ENCODE assay signal across 9 cellular contexts in the genomic region with DNA sequence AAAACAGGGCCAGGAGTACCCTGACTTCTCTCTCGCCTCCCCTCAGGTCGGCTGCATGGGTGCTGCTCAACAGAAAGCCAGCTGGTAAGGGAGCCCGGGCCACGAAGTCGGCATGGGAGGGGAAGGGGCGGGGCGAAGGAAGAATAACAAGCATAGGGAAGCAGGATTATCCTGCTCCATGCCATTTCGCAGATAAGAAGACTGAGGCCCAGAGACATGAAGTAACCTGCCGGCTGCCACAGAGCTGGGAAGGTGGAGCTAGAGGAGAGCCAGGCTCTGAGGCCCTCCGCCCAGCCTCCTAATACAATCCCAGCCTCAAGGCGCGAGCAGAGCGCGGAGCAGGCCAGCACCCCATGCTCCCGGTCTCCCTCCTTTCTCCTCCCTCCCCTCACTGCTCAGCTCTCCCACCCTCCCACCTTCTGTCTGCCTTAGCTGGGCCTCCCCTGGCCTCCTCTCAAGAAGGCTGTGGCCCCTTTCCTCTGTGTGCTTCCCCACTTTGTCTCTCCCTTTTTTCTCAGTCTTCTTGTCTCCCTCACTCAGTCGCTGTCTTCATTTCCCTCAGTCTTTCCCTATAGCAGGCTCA. TPM values are rescaled to one million over a fixed set of nuclear protein-coding genes. Genes with fewer than 3 reads are reported as not detected.
A peak's percentile ranks its signal among the peaks of the same experiment; 100 is the strongest.
DNase-seq lines count a peak whose midpoint lies in the region; ATAC-seq, FAIRE-seq and TF ChIP-seq lines count a peak whose summit lies in the region.
"Had no signal": no experiment of that assay in that cellular context is flagged by ENCODE, and none has a peak within 500 bp of the region (broad histone marks: within the 10 kb centered on the region; RNA-seq: fewer than 3 reads in every experiment).

No MANE protein-coding gene starts in this region.

- H3K27ac Mint-ChIP-seq in IgD-negative memory B cell: peak overlapping the region; percentile 86 to 99 (median 92)
- peak overlapping the region; percentile 81 for H3K27ac Mint-ChIP-seq in central memory CD8-positive, alpha-beta T cell (ENCODE audit: low read depth)
- peak overlapping the region; percentile 86 for H3K27ac Mint-ChIP-seq in mesothelial cell of epicardium

- H3K4me1 Mint-ChIP-seq in IgD-negative memory B cell: peaks cover 18 to 26% (median 20%) of the 10 kb centered on the region in 3 donors
- peaks cover 6% of the 10 kb centered on the region for H3K4me1 Mint-ChIP-seq in central memory CD8-positive, alpha-beta T cell
- peaks cover 15% of the 10 kb centered on the region for H3K4me1 Mint-ChIP-seq in mesothelial cell of epicardium

- DNase-seq in NCI-H748 (lab: John Stamatoyannopoulos, UW; ENCODE audit: unreplicated experiment) (peak; percentile 72), NCI-H748 treated with DMSO at 0.1 percent for 48 hours (lab: John Stamatoyannopoulos, UW) (no peak), mesothelial cell of epicardium (ENCODE audit: low spot score in 2 of 2, unreplicated experiment in 2 of 2) (no peak), urothelium cell line (ENCODE audit: low spot score) (no peak), NCI-H2196 treated with DMSO at 0.1 percent for 48 hours (lab: John Stamatoyannopoulos, UW; ENCODE audit: unreplicated experiment) (no peak), T-helper 9 cell (no peak)
- DNase-seq in central memory CD8-positive, alpha-beta T cell (ENCODE audit: low spot score in 2 of 2): no peak

- H3K27me3 Mint-ChIP-seq in IgD-negative memory B cell (no peaks in the 10 kb centered on the region), mesothelial cell of epicardium (ENCODE audit: low read depth) (no peaks in the 10 kb centered on the region)
- peaks cover 9% of the 10 kb centered on the region for H3K27me3 Mint-ChIP-seq in central memory CD8-positive, alpha-beta T cell

- H3K9me3 Mint-ChIP-seq in IgD-negative memory B cell (no peaks in the 10 kb centered on the region), mesothelial cell of epicardium (no peaks in the 10 kb centered on the region)
- H3K9me3 Mint-ChIP-seq in central memory CD8-positive, alpha-beta T cell: no peaks in the 10 kb centered on the region

- no peak for TF ChIP-seq CTCF in mesothelial cell of epicardium (IDR thresholded peaks at IDR 0.05; ENCODE audit: unreplicated experiment)

- FAIRE-seq in urothelium cell line (lab: Jason Lieb, UNC): no peak
- FAIRE-seq: G401.6 had no signal

- H3K4me3 Mint-ChIP-seq in IgD-negative memory B cell (peak overlapping the region; percentile 41 to 81 (median 58)), mesothelial cell of epicardium (peak overlapping the region; percentile 68)
- H3K4me3 Mint-ChIP-seq in central memory CD8-positive, alpha-beta T cell: peak overlapping the region; percentile 65

- H3K36me3 Mint-ChIP-seq in IgD-negative memory B cell: no peaks in the 10 kb centered on the region
- H3K36me3 Mint-ChIP-seq in central memory CD8-positive, alpha-beta T cell (ENCODE audit: insufficient read depth): peaks cover 2% of the 10 kb centered on the region
- H3K36me3 Mint-ChIP-seq in mesothelial cell of epicardium: no peaks in the 10 kb centered on the region

- ATAC-seq in central memory CD8-positive, alpha-beta T cell (replicated peaks; ENCODE audit: extremely low read depth, poor library complexity, severe bottlenecking): no peak

RNA-seq across cellular contexts. Expression of a gene that starts 13.2 kb away (rescaled TPM):
- 68.3 TPM for polyA plus RNA-seq in IgD-negative memory B cell
- 213 to 222 TPM (median 216 TPM) in 3 replicates for total RNA-seq in mesothelial cell of epicardium

RNA-seq across cellular contexts. Expression of a gene that starts 25.3 kb away (rescaled TPM):
- polyA plus RNA-seq in IgD-negative memory B cell: 66.2 TPM
- 8.4 to 8.9 TPM (median 8.6 TPM) in 3 replicates for total RNA-seq in mesothelial cell of epicardium
